1 cellular context compared by ENCODE assay signal in the genomic region with DNA sequence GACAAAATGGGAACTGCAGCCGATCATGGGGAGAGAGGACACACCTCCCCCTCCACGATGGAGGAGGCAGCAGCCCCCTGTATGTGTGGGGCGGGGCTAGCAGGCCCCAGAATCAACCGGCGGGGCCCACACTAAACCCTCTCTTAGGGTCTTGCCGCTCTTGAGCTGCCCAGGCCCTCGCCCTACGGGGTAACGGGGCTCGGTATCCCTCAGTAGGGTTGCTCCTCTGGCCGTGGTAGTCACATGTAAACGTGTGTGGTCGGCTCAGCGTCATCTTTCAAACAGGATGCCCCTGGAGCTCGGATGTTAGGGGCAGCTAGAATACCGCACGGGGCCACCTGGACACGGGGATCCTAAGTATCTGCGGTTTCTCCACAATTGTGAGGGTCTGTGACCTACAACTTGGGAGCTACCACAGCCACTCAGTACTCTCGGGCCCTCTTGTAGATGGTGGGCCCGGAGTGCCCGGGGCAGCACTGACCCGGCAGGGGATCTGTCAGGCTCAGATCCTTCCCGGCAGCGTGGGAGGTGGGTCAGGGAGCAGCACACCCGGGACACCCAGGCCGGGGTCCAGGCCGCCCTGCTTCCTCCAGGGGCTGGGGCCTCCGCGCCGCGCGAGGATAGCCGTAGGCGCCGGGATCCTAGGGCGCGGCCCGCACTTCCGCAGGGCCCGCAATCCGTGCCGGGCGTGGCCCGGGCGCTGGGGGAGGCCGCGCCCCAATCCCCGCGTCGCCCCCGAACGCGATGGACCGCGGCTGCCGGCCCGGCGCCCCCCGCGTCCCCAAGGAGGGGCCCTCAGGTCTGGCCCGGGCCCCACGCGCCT.
TF ChIP-seq lines count a peak whose summit lies in the region.

No MANE protein-coding gene starts in this region.

TF ChIP-seq in HEK293, 187 proteins besides CTCF, POLR2A, EP300 and RAD21 (continued from another document and continues in another):
- TF ChIP-seq, protein P1, sequence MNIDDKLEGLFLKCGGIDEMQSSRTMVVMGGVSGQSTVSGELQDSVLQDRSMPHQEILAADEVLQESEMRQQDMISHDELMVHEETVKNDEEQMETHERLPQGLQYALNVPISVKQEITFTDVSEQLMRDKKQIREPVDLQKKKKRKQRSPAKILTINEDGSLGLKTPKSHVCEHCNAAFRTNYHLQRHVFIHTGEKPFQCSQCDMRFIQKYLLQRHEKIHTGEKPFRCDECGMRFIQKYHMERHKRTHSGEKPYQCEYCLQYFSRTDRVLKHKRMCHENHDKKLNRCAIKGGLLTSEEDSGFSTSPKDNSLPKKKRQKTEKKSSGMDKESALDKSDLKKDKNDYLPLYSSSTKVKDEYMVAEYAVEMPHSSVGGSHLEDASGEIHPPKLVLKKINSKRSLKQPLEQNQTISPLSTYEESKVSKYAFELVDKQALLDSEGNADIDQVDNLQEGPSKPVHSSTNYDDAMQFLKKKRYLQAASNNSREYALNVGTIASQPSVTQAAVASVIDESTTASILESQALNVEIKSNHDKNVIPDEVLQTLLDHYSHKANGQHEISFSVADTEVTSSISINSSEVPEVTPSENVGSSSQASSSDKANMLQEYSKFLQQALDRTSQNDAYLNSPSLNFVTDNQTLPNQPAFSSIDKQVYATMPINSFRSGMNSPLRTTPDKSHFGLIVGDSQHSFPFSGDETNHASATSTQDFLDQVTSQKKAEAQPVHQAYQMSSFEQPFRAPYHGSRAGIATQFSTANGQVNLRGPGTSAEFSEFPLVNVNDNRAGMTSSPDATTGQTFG (tag by site-specific recombination; IDR thresholded peaks at IDR 0.05; ENCODE audit: borderline replicate concordance): no peak
- TF ChIP-seq ZNF350 (tag by site-specific recombination; IDR thresholded peaks at IDR 0.05) (no peak), ZNF792 (tag by site-specific recombination; IDR thresholded peaks at IDR 0.05) (no peak), ZNF214 (tag by site-specific recombination; IDR thresholded peaks at IDR 0.05; ENCODE audit: borderline replicate concordance) (no peak), REPIN1 (tag by site-specific recombination; IDR thresholded peaks at IDR 0.05; ENCODE audit: low read depth) (no peak), ZNF530 (tag by site-specific recombination; IDR thresholded peaks at IDR 0.05; ENCODE audit: low read depth) (no peak), KLF16 (tag by site-specific recombination; IDR thresholded peaks at IDR 0.05) (no peak), ZNF776 (tag by site-specific recombination; IDR thresholded peaks at IDR 0.05; ENCODE audit: borderline replicate concordance) (no peak), FEZF1 (tag by site-specific recombination; IDR thresholded peaks at IDR 0.05) (no peak), ZBTB17 (tag by site-specific recombination; IDR thresholded peaks at IDR 0.05) (no peak; the same call in 1 of the 2 replicates), ZNF571 (tag by site-specific recombination; IDR thresholded peaks at IDR 0.05) (no peak), ZNF514 (tag by site-specific recombination; IDR thresholded peaks at IDR 0.05) (no peak), ZNF549 (tag by site-specific recombination; IDR thresholded peaks at IDR 0.05) (no peak), ZNF133 (tag by site-specific recombination; IDR thresholded peaks at IDR 0.05) (no peak), ZNF791 (tag by site-specific recombination; IDR thresholded peaks at IDR 0.05) (no peak), ZNF132 (tag by site-specific recombination; IDR thresholded peaks at IDR 0.05; ENCODE audit: borderline replicate concordance) (no peak), ZNF704 (tag by site-specific recombination; IDR thresholded peaks at IDR 0.05) (no peak), SCRT2 (tag by site-specific recombination; IDR thresholded peaks at IDR 0.05) (no peak), ZBTB1 (tag by site-specific recombination; IDR thresholded peaks at IDR 0.05) (no peak), MYNN (tag by site-specific recombination; IDR thresholded peaks at IDR 0.05; ENCODE audit: borderline replicate concordance) (no peak), ZNF521 (tag by site-specific recombination; IDR thresholded peaks at IDR 0.05) (no peak), ZNF223 (tag by site-specific recombination; IDR thresholded peaks at IDR 0.05) (no peak), ZNF580 (tag by site-specific recombination; IDR thresholded peaks at IDR 0.05) (no peak), ZBTB20 (tag by site-specific recombination; IDR thresholded peaks at IDR 0.05) (peak; percentile 90), ZNF629 (tag by site-specific recombination; IDR thresholded peaks at IDR 0.05) (no peak; the same call in 1 of the 2 replicates), ZNF23 (tag by site-specific recombination; IDR thresholded peaks at IDR 0.05; ENCODE audit: borderline replicate concordance) (no peak), ZNF585B (tag by site-specific recombination; IDR thresholded peaks at IDR 0.05) (no peak), ZNF837 (tag by site-specific recombination; IDR thresholded peaks at IDR 0.05) (no peak), ZNF777 (tag by site-specific recombination; IDR thresholded peaks at IDR 0.05; ENCODE audit: borderline replicate concordance) (no peak), ZNF670 (tag by site-specific recombination; IDR thresholded peaks at IDR 0.05; ENCODE audit: low read depth) (no peak), ZNF560 (tag by site-specific recombination; IDR thresholded peaks at IDR 0.05; ENCODE audit: borderline replicate concordance) (no peak), ZNF830 (tag by site-specific recombination; IDR thresholded peaks at IDR 0.05; ENCODE audit: low read depth) (no peak), ZNF529 (tag by site-specific recombination; IDR thresholded peaks at IDR 0.05; ENCODE audit: insufficient replicate concordance) (no peak), ZNF433 (tag by site-specific recombination; IDR thresholded peaks at IDR 0.05; ENCODE audit: low read depth) (no peak), ZNF37A (tag by site-specific recombination; IDR thresholded peaks at IDR 0.05) (no peak), ZNF239 (tag by site-specific recombination; IDR thresholded peaks at IDR 0.05) (no peak), HOXC10 (CRISPR knock-in tag; IDR thresholded peaks at IDR 0.05) (no peak), ZNF664 (tag by site-specific recombination; IDR thresholded peaks at IDR 0.05) (no peak), ZBTB26 (tag by site-specific recombination; optimal IDR thresholded peaks at IDR 0.05) (no peak), ZNF394 (tag by site-specific recombination; IDR thresholded peaks at IDR 0.05; ENCODE audit: borderline replicate concordance) (no peak), ZFP37 (tag by site-specific recombination; IDR thresholded peaks at IDR 0.05) (no peak), ZIC2 (tag by site-specific recombination; IDR thresholded peaks at IDR 0.05) (peak; percentile 43; the same call in 1 of the 2 replicates), ZNF677 (tag by site-specific recombination; IDR thresholded peaks at IDR 0.05) (peak; percentile 2; the same call in 1 of the 2 replicates)
- TF ChIP-seq, protein P2, sequence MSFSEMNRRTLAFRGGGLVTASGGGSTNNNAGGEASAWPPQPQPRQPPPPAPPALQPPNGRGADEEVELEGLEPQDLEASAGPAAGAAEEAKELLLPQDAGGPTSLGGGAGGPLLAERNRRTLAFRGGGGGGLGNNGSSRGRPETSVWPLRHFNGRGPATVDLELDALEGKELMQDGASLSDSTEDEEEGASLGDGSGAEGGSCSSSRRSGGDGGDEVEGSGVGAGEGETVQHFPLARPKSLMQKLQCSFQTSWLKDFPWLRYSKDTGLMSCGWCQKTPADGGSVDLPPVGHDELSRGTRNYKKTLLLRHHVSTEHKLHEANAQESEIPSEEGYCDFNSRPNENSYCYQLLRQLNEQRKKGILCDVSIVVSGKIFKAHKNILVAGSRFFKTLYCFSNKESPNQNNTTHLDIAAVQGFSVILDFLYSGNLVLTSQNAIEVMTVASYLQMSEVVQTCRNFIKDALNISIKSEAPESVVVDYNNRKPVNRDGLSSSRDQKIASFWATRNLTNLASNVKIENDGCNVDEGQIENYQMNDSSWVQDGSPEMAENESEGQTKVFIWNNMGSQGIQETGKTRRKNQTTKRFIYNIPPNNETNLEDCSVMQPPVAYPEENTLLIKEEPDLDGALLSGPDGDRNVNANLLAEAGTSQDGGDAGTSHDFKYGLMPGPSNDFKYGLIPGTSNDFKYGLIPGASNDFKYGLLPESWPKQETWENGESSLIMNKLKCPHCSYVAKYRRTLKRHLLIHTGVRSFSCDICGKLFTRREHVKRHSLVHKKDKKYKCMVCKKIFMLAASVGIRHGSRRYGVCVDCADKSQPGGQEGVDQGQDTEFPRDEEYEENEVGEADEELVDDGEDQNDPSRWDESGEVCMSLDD (tag by site-specific recombination; IDR thresholded peaks at IDR 0.05): no peak; the same call in 1 of the 2 replicates
- TF ChIP-seq, protein P3, sequence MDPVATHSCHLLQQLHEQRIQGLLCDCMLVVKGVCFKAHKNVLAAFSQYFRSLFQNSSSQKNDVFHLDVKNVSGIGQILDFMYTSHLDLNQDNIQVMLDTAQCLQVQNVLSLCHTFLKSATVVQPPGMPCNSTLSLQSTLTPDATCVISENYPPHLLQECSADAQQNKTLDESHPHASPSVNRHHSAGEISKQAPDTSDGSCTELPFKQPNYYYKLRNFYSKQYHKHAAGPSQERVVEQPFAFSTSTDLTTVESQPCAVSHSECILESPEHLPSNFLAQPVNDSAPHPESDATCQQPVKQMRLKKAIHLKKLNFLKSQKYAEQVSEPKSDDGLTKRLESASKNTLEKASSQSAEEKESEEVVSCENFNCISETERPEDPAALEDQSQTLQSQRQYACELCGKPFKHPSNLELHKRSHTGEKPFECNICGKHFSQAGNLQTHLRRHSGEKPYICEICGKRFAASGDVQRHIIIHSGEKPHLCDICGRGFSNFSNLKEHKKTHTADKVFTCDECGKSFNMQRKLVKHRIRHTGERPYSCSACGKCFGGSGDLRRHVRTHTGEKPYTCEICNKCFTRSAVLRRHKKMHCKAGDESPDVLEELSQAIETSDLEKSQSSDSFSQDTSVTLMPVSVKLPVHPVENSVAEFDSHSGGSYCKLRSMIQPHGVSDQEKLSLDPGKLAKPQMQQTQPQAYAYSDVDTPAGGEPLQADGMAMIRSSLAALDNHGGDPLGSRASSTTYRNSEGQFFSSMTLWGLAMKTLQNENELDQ (tag by site-specific recombination; IDR thresholded peaks at IDR 0.05; ENCODE audit: low read depth): no peak
- TF ChIP-seq, protein P4, sequence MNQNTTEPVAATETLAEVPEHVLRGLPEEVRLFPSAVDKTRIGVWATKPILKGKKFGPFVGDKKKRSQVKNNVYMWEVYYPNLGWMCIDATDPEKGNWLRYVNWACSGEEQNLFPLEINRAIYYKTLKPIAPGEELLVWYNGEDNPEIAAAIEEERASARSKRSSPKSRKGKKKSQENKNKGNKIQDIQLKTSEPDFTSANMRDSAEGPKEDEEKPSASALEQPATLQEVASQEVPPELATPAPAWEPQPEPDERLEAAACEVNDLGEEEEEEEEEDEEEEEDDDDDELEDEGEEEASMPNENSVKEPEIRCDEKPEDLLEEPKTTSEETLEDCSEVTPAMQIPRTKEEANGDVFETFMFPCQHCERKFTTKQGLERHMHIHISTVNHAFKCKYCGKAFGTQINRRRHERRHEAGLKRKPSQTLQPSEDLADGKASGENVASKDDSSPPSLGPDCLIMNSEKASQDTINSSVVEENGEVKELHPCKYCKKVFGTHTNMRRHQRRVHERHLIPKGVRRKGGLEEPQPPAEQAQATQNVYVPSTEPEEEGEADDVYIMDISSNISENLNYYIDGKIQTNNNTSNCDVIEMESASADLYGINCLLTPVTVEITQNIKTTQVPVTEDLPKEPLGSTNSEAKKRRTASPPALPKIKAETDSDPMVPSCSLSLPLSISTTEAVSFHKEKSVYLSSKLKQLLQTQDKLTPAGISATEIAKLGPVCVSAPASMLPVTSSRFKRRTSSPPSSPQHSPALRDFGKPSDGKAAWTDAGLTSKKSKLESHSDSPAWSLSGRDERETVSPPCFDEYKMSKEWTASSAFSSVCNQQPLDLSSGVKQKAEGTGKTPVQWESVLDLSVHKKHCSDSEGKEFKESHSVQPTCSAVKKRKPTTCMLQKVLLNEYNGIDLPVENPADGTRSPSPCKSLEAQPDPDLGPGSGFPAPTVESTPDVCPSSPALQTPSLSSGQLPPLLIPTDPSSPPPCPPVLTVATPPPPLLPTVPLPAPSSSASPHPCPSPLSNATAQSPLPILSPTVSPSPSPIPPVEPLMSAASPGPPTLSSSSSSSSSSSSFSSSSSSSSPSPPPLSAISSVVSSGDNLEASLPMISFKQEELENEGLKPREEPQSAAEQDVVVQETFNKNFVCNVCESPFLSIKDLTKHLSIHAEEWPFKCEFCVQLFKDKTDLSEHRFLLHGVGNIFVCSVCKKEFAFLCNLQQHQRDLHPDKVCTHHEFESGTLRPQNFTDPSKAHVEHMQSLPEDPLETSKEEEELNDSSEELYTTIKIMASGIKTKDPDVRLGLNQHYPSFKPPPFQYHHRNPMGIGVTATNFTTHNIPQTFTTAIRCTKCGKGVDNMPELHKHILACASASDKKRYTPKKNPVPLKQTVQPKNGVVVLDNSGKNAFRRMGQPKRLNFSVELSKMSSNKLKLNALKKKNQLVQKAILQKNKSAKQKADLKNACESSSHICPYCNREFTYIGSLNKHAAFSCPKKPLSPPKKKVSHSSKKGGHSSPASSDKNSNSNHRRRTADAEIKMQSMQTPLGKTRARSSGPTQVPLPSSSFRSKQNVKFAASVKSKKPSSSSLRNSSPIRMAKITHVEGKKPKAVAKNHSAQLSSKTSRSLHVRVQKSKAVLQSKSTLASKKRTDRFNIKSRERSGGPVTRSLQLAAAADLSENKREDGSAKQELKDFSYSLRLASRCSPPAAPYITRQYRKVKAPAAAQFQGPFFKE (tag by site-specific recombination; IDR thresholded peaks at IDR 0.05; ENCODE audit: borderline replicate concordance): no peak
